Comparison of ENCODE assay signal across 28 cellular contexts in genomic region chr6:119128252-119128912, GRCh38. TPM values are rescaled to one million over a fixed set of nuclear protein-coding genes. Genes with fewer than 3 reads are reported as not detected.
DNase-seq lines count a peak whose midpoint lies in the region; ATAC-seq and TF ChIP-seq lines count a peak whose summit lies in the region.
"Had no signal": no experiment of that assay in that cellular context is flagged by ENCODE, and none has a peak within 500 bp of the region (broad histone marks: within the 10 kb centered on the region; RNA-seq: fewer than 3 reads in every experiment).

No MANE protein-coding gene starts in this region.

- DNase-seq in Caco-2 (no peak), NCI-H524 treated with DMSO at 0.1 percent for 48 hours (lab: John Stamatoyannopoulos, UW) (peak; percentile 17), erythroblast (lab: John Stamatoyannopoulos, UW) (peak; percentile 22 to 57), mesenchymal stem cell (peak; percentile 68), SIG-M5 treated with dmso at 0.1 percent for 504 hours (lab: John Stamatoyannopoulos, UW; ENCODE audit: unreplicated experiment) (no peak)
- DNase-seq: activated CD4-positive, alpha-beta T cell treated with anti-CD3 and anti-CD28 coated beads, Interleukin-2, amount 50 U/mL, for 48 hours; activated naive CD4-positive, alpha-beta T cell treated with Interleukin-2 at 50 U/mL for 16 hours; AML-193; amniotic stem cell; CD4-positive, alpha-beta memory T cell; dermis blood vessel endothelial cell; left lung; NCI-H146; small intestine; stimulated activated naive CD4-positive, alpha-beta T cell treated with Interleukin-2 at 50 U/mL for 16 hours; T-helper 2 cell had no signal

- H2BK5ac ChIP-seq in mesenchymal stem cell (ENCODE audit: low read depth, low read length, poor library complexity, severe bottlenecking): no peak overlapping the region

- H3K4me3 ChIP-seq in Caco-2 (ENCODE audit: low read depth, low read length): no peak overlapping the region
- H3K4me3 ChIP-seq in mesenchymal stem cell (ENCODE audit: insufficient read depth in 1 of 2, low read depth in 1 of 2, low read length in 2 of 2): no peak overlapping the region
- H3K4me3 ChIP-seq: A549, esophagus muscularis mucosa, HAP-1, left lung, neural progenitor cell, suprapubic skin had no signal

- H3K23ac ChIP-seq in mesenchymal stem cell (ENCODE audit: low read length in 2 of 2): no peak overlapping the region

- no peak overlapping the region for H3K4ac ChIP-seq in mesenchymal stem cell (ENCODE audit: low read depth in 1 of 2, low read length in 2 of 2)

- no peak overlapping the region for H4K8ac ChIP-seq in mesenchymal stem cell (ENCODE audit: low read length)

- H4K91ac ChIP-seq in mesenchymal stem cell (ENCODE audit: low read length): no peak overlapping the region

- H3K27me3 Mint-ChIP-seq in Caco-2 (ENCODE audit: insufficient read depth, unreplicated experiment): no peaks in the 10 kb centered on the region
- H3K27me3 Mint-ChIP-seq: CD4-positive, alpha-beta memory T cell had no signal

- H3K4me3 Mint-ChIP-seq in Caco-2 (ENCODE audit: unreplicated experiment): no peak overlapping the region
- H3K4me3 Mint-ChIP-seq: CD4-positive, alpha-beta memory T cell; endodermal cell; IgD-negative memory B cell; memory B cell; neural progenitor cell had no signal

- no peaks in the 10 kb centered on the region for H3K36me3 Mint-ChIP-seq in Caco-2 (ENCODE audit: insufficient read depth, unreplicated experiment)
- H3K36me3 Mint-ChIP-seq: brain; CD4-positive, alpha-beta memory T cell; memory B cell; neural progenitor cell had no signal

- no peak overlapping the region for H3K14ac ChIP-seq in mesenchymal stem cell (ENCODE audit: low read length in 2 of 2)

- no peaks in the 10 kb centered on the region for H3K79me1 ChIP-seq in mesenchymal stem cell (replicated peaks; ENCODE audit: low read length, poor library complexity, severe bottlenecking)

- peaks cover 35% of the 10 kb centered on the region for H3K4me1 ChIP-seq in Caco-2
- H3K4me1 ChIP-seq in mesenchymal stem cell (ENCODE audit: control insufficient read depth, insufficient read depth, low read depth, low read length): peaks cover 2% of the 10 kb centered on the region
- H3K4me1 ChIP-seq: neural progenitor cell had no signal

- peak overlapping the region; percentile 92 for H3K9ac ChIP-seq in mesenchymal stem cell (ENCODE audit: low read length)
- H3K9ac ChIP-seq: neural progenitor cell had no signal

- BruUV-seq in Caco-2 (replicated peaks; lab: Mats Ljungman, UMichigan): no TSS peak

- H3K9me3 ChIP-seq in Caco-2 (no peaks in the 10 kb centered on the region), mesenchymal stem cell (ENCODE audit: control insufficient read depth, low read length) (no peaks in the 10 kb centered on the region)
- H3K9me3 ChIP-seq: A549, esophagus muscularis mucosa, HAP-1, left lung, suprapubic skin had no signal

- WGBS in mesenchymal stem cell: 38% methylated on average over 1 of the region's 2 CpGs

- no peak overlapping the region for H2BK12ac ChIP-seq in mesenchymal stem cell (ENCODE audit: low read length in 2 of 2)

- H3K27me3 ChIP-seq in Caco-2 (replicated peaks; ENCODE audit: control insufficient read depth, insufficient read depth, low read length) (no peaks in the 10 kb centered on the region), mesenchymal stem cell (ENCODE audit: control insufficient read depth in 1 of 2, insufficient read depth in 1 of 2, low read length in 2 of 2) (no peaks in the 10 kb centered on the region)
- H3K27me3 ChIP-seq: esophagus muscularis mucosa, left lung, neural progenitor cell, suprapubic skin had no signal

- no peak for TF ChIP-seq POLR2A in erythroblast (IDR thresholded peaks at IDR 0.05; ENCODE audit: low read length)

- no peaks in the 10 kb centered on the region for H3K9me3 Mint-ChIP-seq in Caco-2 (ENCODE audit: unreplicated experiment)
- H3K9me3 Mint-ChIP-seq: CD4-positive, alpha-beta memory T cell; IgD-negative memory B cell; memory B cell had no signal

- H2AFZ ChIP-seq in mesenchymal stem cell (ENCODE audit: low read depth, low read length): no peak overlapping the region
- H2AFZ ChIP-seq: neural progenitor cell had no signal

- CTCF ChIA-PET in Caco-2 (lab: Charles Lee): interaction anchor here (0.6 to 1.3 kb wide), 4 partner anchors 9 to 82 kb away, joined by 3 to 5 read pairs (median 4); no protein-coding TSS in a partner anchor

- intact Hi-C loops in Caco-2 (cut with micrococcal nuclease; ENCODE audit: unreplicated experiment): loop anchor here (5.0 kb wide), 1 partner anchor 599 kb away; no protein-coding TSS in a partner anchor

- no peak for TF ChIP-seq CTCF in Caco-2 (IDR thresholded peaks at IDR 0.05; ENCODE audit: insufficient read depth in 1 of 2, low read depth in 1 of 2, low read length in 1 of 2, severe bottlenecking in 1 of 2, unreplicated experiment in 1 of 2)

- peak overlapping the region; percentile 50 for H3K27ac Mint-ChIP-seq in Caco-2 (ENCODE audit: unreplicated experiment)
- H3K27ac Mint-ChIP-seq: CD4-positive, alpha-beta memory T cell; endodermal cell; memory B cell; neural progenitor cell had no signal

- H2BK120ac ChIP-seq in mesenchymal stem cell (ENCODE audit: low read depth, low read length): no peak overlapping the region

- POLR2A ChIA-PET in Caco-2 (lab: Charles Lee): no interaction called here

- peaks cover 34% of the 10 kb centered on the region for H3K4me1 Mint-ChIP-seq in Caco-2 (ENCODE audit: low read depth, unreplicated experiment)
- H3K4me1 Mint-ChIP-seq: memory B cell had no signal

- H2AK5ac ChIP-seq in mesenchymal stem cell (ENCODE audit: low read length, severe bottlenecking): no peak overlapping the region

- H3K4me2 ChIP-seq in mesenchymal stem cell (ENCODE audit: low read length, poor library complexity, severe bottlenecking): no peak overlapping the region
- H3K4me2 ChIP-seq: A549, neural progenitor cell had no signal

- H3K27ac ChIP-seq in mesenchymal stem cell (ENCODE audit: low read length, poor library complexity, severe bottlenecking): no peak overlapping the region
- H3K27ac ChIP-seq: A549, esophagus muscularis mucosa, left lung, neural progenitor cell, suprapubic skin had no signal

- H3K36me3 ChIP-seq in Caco-2 (ENCODE audit: control insufficient read depth, insufficient read depth, low read length) (no peaks in the 10 kb centered on the region), mesenchymal stem cell (ENCODE audit: control insufficient read depth in 1 of 2, insufficient read depth in 2 of 2, low read depth in 1 of 2, low read length in 2 of 2) (no peaks in the 10 kb centered on the region)
- H3K36me3 ChIP-seq: esophagus muscularis mucosa, HAP-1, left lung, neural progenitor cell, suprapubic skin had no signal

- no peak for ATAC-seq in HG02885 (IDR thresholded peaks at IDR 0.05; ENCODE audit: poor library complexity, unreplicated experiment)
- ATAC-seq in HG02610 (IDR thresholded peaks at IDR 0.05; ENCODE audit: unreplicated experiment): no peak
- no peak for ATAC-seq in GM18868 (IDR thresholded peaks at IDR 0.05; ENCODE audit: unreplicated experiment)

- H2BK15ac ChIP-seq in mesenchymal stem cell (ENCODE audit: low read depth, poor library complexity, severe bottlenecking): no peak overlapping the region

- H3K18ac ChIP-seq in mesenchymal stem cell (ENCODE audit: low read depth in 1 of 2, low read length in 2 of 2): no peak overlapping the region

RNA-seq across cellular contexts. Expression of gene FAM184A, which starts 49.9 kb away (rescaled TPM):
- total RNA-seq in Caco-2 (2022): 10.8 and 11.2 TPM in 2 replicates
- polyA plus RNA-seq in mesenchymal stem cell (2013, experiment 1 of 2): 0.22 TPM
- polyA plus RNA-seq in mesenchymal stem cell (2013, experiment 2 of 2): 0.19 TPM

Comparison
In these comparisons a context has a peak if more than half of its experiments do, and no peak if none do; other contexts are left out.
1. DNase-seq: peak in NCI-H524 treated with DMSO at 0.1 percent for 48 hours (single experiment), erythroblast (2 of 2) and mesenchymal stem cell (single experiment); none in Caco-2 (0 of 2) and SIG-M5 treated with dmso at 0.1 percent for 504 hours (single experiment).